ENCODE assay signal across 23 cellular contexts in genomic region chr1:216014046-216014445, GRCh38.
A peak's percentile ranks its signal among the peaks of the same experiment; 100 is the strongest.
DNase-seq lines count a peak whose midpoint lies in the region; ATAC-seq and TF ChIP-seq lines count a peak whose summit lies in the region.
"Had no signal": no experiment of that assay in that cellular context is flagged by ENCODE, and none has a peak within 500 bp of the region (broad histone marks: within the 10 kb centered on the region; RNA-seq: fewer than 3 reads in every experiment).

No MANE protein-coding gene starts in this region.

- H2AK5ac ChIP-seq in IMR-90 (ENCODE audit: low read depth, low read length) = no peak overlapping the region

- H3K36me3 ChIP-seq in IMR-90 (ENCODE audit: control insufficient read depth, insufficient read depth, low read length) = no peaks in the 10 kb centered on the region
- H3K36me3 ChIP-seq in iPS-20b (ENCODE audit: insufficient read depth, low read depth, low read length) = no peaks in the 10 kb centered on the region
- H3K36me3 ChIP-seq: BLaER1 treated with 17β-estradiol and CSF1 and Interleukin-3, amounts not matched to agents 10 nM and 100 nM; MG63 had no signal

- no TSS peak for BruUV-seq in IMR-90 (replicated peaks; lab: Mats Ljungman, UMichigan)

- DNase-seq in GM03348 (ENCODE audit: low spot score) (peak; percentile 53), IMR-90 (peak; percentile 22), T-helper 9 cell (no peak)
- no peak for DNase-seq in stimulated activated naive CD8-positive, alpha-beta T cell treated with anti-CD3 and anti-CD28 coated beads, Interleukin-15, amount 100 ng/mL, for 72 hours
- DNase-seq in activated naive CD4-positive, alpha-beta T cell (lab: John Stamatoyannopoulos, UW) = no peak
- DNase-seq: Caco-2; CD4-positive, alpha-beta memory T cell; GDM1; HCEC 1CT; MG63; NCI-H1048; NCI-H146; NCI-H2029; NCI-H2227 treated with DMSO at 0.1 percent for 48 hours; NCI-H510A treated with DMSO at 0.1 percent for 48 hours; NCI-H748 treated with DMSO at 0.1 percent for 48 hours; PC-9; RPMI8226; SHP77 had no signal

- H3K4me3 ChIP-seq in IMR-90 (ENCODE audit: insufficient read depth, low read depth, low read length) = no peak overlapping the region
- peak overlapping the region; percentile 3; the same call in 1 of the 2 replicates for H3K4me3 ChIP-seq in iPS-20b (ENCODE audit: low read length)
- H3K4me3 ChIP-seq: BLaER1 treated with 17β-estradiol and CSF1 and Interleukin-3, amounts not matched to agents 10 nM and 100 nM; MG63; PC-9 had no signal

- H3K4me1 ChIP-seq in IMR-90 (ENCODE audit: control insufficient read depth, insufficient read depth, low read length) = peaks cover 2% of the 10 kb centered on the region; the same call in 1 of the 2 replicates
- peaks cover 11% of the 10 kb centered on the region; the same call in 1 of the 2 replicates for H3K4me1 ChIP-seq in iPS-20b (ENCODE audit: insufficient read depth, low read length)
- H3K4me1 ChIP-seq: BLaER1 treated with 17β-estradiol and CSF1 and Interleukin-3, amounts not matched to agents 10 nM and 100 nM; Caco-2 had no signal

- H3K27ac ChIP-seq in IMR-90 (ENCODE audit: insufficient read depth, low read length) (no peak overlapping the region), iPS-20b (ENCODE audit: low read length) (no peak overlapping the region)
- H3K27ac ChIP-seq: BLaER1 treated with 17β-estradiol and CSF1 and Interleukin-3, amounts not matched to agents 10 nM and 100 nM; PC-9 had no signal

- H2BK5ac ChIP-seq in IMR-90 (ENCODE audit: low read depth, low read length, poor library complexity, severe bottlenecking) = no peak overlapping the region

- H2BK120ac ChIP-seq in IMR-90 (ENCODE audit: low read depth, low read length) = no peak overlapping the region

- intact Hi-C loops in IMR-90 (cut with micrococcal nuclease) = no loop called here

- 8 to 100% methylated on average over 1 of the region's 2 CpGs for WGBS in IMR-90 (ENCODE audit: extremely low coverage in 2 of 2, insufficient read length in 1 of 2), 2 experiments

- dilution Hi-C loops in IMR-90 (cut with HindIII; ENCODE audit: low sequenced_read_pairs, unreplicated experiment) = no loop called here

- H3K4ac ChIP-seq in IMR-90 (ENCODE audit: low read depth, low read length) = no peak overlapping the region

- H3K79me1 ChIP-seq in IMR-90 (ENCODE audit: low read depth in 1 of 2, low read length in 2 of 2) = no peaks in the 10 kb centered on the region

- no peak overlapping the region for H3K4me2 ChIP-seq in IMR-90 (ENCODE audit: low read depth, low read length)
- H3K4me2 ChIP-seq: BLaER1 treated with 17β-estradiol and CSF1 and Interleukin-3, amounts not matched to agents 10 nM and 100 nM; PC-9 had no signal

- H3K9me3 ChIP-seq in IMR-90 (ENCODE audit: control insufficient read depth, insufficient read depth, low read length) (no peaks in the 10 kb centered on the region), iPS-20b (ENCODE audit: insufficient read depth, low read depth, low read length) (no peaks in the 10 kb centered on the region)
- H3K9me3 ChIP-seq: BLaER1 treated with 17β-estradiol and CSF1 and Interleukin-3, amounts not matched to agents 10 nM and 100 nM; Caco-2; MG63 had no signal

- no peak overlapping the region for H3K9ac ChIP-seq in IMR-90 (ENCODE audit: low read depth, low read length)
- no peak overlapping the region for H3K9ac ChIP-seq in iPS-20b (ENCODE audit: low read depth, low read length)
- H3K9ac ChIP-seq: BLaER1 treated with 17β-estradiol and CSF1 and Interleukin-3, amounts not matched to agents 10 nM and 100 nM had no signal

- POLR2A ChIA-PET in IMR-90 (lab: Charles Lee; ENCODE audit: unreplicated experiment) = no interaction called here

- no peaks in the 10 kb centered on the region for H3K27me3 Mint-ChIP-seq in stimulated activated naive CD8-positive, alpha-beta T cell treated with anti-CD3 and anti-CD28 coated beads, Interleukin-15, amount 100 ng/mL, for 72 hours
- H3K27me3 Mint-ChIP-seq: CD4-positive, alpha-beta memory T cell had no signal

- H2AK9ac ChIP-seq in IMR-90 (replicated peaks; ENCODE audit: low read depth, low read length, poor library complexity) = no peak overlapping the region

- no peak overlapping the region for H4K8ac ChIP-seq in IMR-90 (ENCODE audit: low read depth in 2 of 2, low read length in 2 of 2)

- H3K9me3 Mint-ChIP-seq in stimulated activated naive CD8-positive, alpha-beta T cell treated with anti-CD3 and anti-CD28 coated beads, Interleukin-15, amount 100 ng/mL, for 72 hours = peaks cover 19% of the 10 kb centered on the region in 2 donors

- no peak overlapping the region for H3K18ac ChIP-seq in IMR-90 (ENCODE audit: low read depth, low read length)

- H3K4me3 Mint-ChIP-seq in stimulated activated naive CD8-positive, alpha-beta T cell treated with anti-CD3 and anti-CD28 coated beads, Interleukin-15, amount 100 ng/mL, for 72 hours = no peak overlapping the region
- H3K4me3 Mint-ChIP-seq: CD4-positive, alpha-beta memory T cell; T-helper 1 cell treated with Interleukin-12 subunit alpha and Interleukin-12 subunit beta and Interleukin-4 antibody, amounts not matched to agents 30 μg/mL and 1 μg/mL, for 36 hours had no signal

- 0 out of 2 replicates have a peak, but pooled peaks cover 2% of the 10 kb centered on the region for H3K9me1 ChIP-seq in IMR-90 (ENCODE audit: insufficient read depth, low read length)

- H3K23ac ChIP-seq in IMR-90 (ENCODE audit: low read depth, low read length) = no peak overlapping the region

- no peak overlapping the region for H4K91ac ChIP-seq in IMR-90 (ENCODE audit: insufficient read depth, low read depth, low read length)

- TF ChIP-seq POLR2A in IMR-90 (IDR thresholded peaks at IDR 0.05; ENCODE audit: low read depth, low read length) = no peak

- CTCF ChIA-PET in IMR-90 (lab: Yijun Ruan, JAX) = no interaction called here

- no peaks in the 10 kb centered on the region for H3K4me1 Mint-ChIP-seq in stimulated activated naive CD8-positive, alpha-beta T cell treated with anti-CD3 and anti-CD28 coated beads, Interleukin-15, amount 100 ng/mL, for 72 hours
- H3K4me1 Mint-ChIP-seq: CD4-positive, alpha-beta memory T cell had no signal

- no peak for TF ChIP-seq RAD21 in IMR-90 (IDR thresholded peaks at IDR 0.05; ENCODE audit: low read length)

- H3K27ac Mint-ChIP-seq in stimulated activated naive CD8-positive, alpha-beta T cell treated with anti-CD3 and anti-CD28 coated beads, Interleukin-15, amount 100 ng/mL, for 72 hours = no peak overlapping the region
- H3K27ac Mint-ChIP-seq: CD4-positive, alpha-beta memory T cell; T-helper 1 cell treated with Interleukin-12 subunit alpha and Interleukin-12 subunit beta and Interleukin-4 antibody, amounts not matched to agents 30 μg/mL and 1 μg/mL, for 36 hours had no signal

- no peak overlapping the region for H3K14ac ChIP-seq in IMR-90 (replicated peaks; ENCODE audit: low read depth, low read length)

- no peak for TF ChIP-seq CTCF in IMR-90 (conservative IDR thresholded peaks at IDR 0.05; ENCODE audit: low read depth, low read length)

- no peaks in the 10 kb centered on the region for H3K27me3 ChIP-seq in IMR-90 (ENCODE audit: control insufficient read depth, insufficient read depth, low read length)
- H3K27me3 ChIP-seq in iPS-20b (ENCODE audit: insufficient read depth, low read length) = no peaks in the 10 kb centered on the region
- H3K27me3 ChIP-seq: BLaER1 treated with 17β-estradiol and CSF1 and Interleukin-3, amounts not matched to agents 10 nM and 100 nM; MG63 had no signal

- no peak overlapping the region for H2BK20ac ChIP-seq in IMR-90 (ENCODE audit: low read depth, low read length)

- no peak overlapping the region for H2AFZ ChIP-seq in IMR-90 (replicated peaks; ENCODE audit: low read length, poor library complexity)
- H2AFZ ChIP-seq: PC-9 had no signal

- no peak overlapping the region for H3K56ac ChIP-seq in IMR-90 (ENCODE audit: extremely low read depth, insufficient read depth, low read length)

- in situ Hi-C loops in IMR-90 (cut with MboI; ENCODE audit: low sequenced_read_pairs) = no loop called here

- H4K20me1 ChIP-seq in IMR-90 (ENCODE audit: insufficient read depth, low read length) = no peaks in the 10 kb centered on the region
- H4K20me1 ChIP-seq: BLaER1 treated with 17β-estradiol and CSF1 and Interleukin-3, amounts not matched to agents 10 nM and 100 nM had no signal

- no peak overlapping the region for H4K5ac ChIP-seq in IMR-90 (ENCODE audit: low read depth, low read length)

- peak; percentile 49; the same call in 1 of the 2 replicates for ATAC-seq in IMR-90 (ENCODE audit: low read depth)
- no peak for ATAC-seq in GM19463 (IDR thresholded peaks at IDR 0.05; ENCODE audit: unreplicated experiment)
- ATAC-seq in stimulated activated naive CD8-positive, alpha-beta T cell treated with anti-CD3 and anti-CD28 coated beads, Interleukin-15, amount 100 ng/mL, for 72 hours = no peak

- H2BK15ac ChIP-seq in IMR-90 (ENCODE audit: low read depth, low read length) = no peak overlapping the region

TF ChIP-seq in IMR-90, 13 proteins besides CTCF, POLR2A, EP300 and RAD21 (continues in another document):
- TF ChIP-seq BHLHE40 (IDR thresholded peaks at IDR 0.05; ENCODE audit: low read depth, low read length) (no peak), RCOR1 (IDR thresholded peaks at IDR 0.05; ENCODE audit: insufficient replicate concordance, low read length) (no peak), USF2 (IDR thresholded peaks at IDR 0.05; ENCODE audit: low read depth, low read length) (no peak), CHD1 (IDR thresholded peaks at IDR 0.05; ENCODE audit: low read depth, low read length) (no peak), RFX5 (IDR thresholded peaks at IDR 0.05; ENCODE audit: low read depth, low read length) (no peak), FOS (IDR thresholded peaks at IDR 0.05; ENCODE audit: low read depth, low read length) (no peak), ELK1 (IDR thresholded peaks at IDR 0.05; ENCODE audit: borderline replicate concordance, low read depth, low read length) (no peak), MXI1 (IDR thresholded peaks at IDR 0.05; ENCODE audit: borderline replicate concordance, low read depth, low read length) (no peak), MAZ (IDR thresholded peaks at IDR 0.05; ENCODE audit: borderline replicate concordance, low read depth, low read length) (no peak)

Comparison
In these comparisons a context has a peak if more than half of its experiments do, and no peak if none do; other contexts are left out.
1. DNase-seq: peak in GM03348 (single experiment) and IMR-90 (single experiment); none in T-helper 9 cell (single experiment), stimulated activated naive CD8-positive, alpha-beta T cell treated with anti-CD3 and anti-CD28 coated beads, Interleukin-15, amount 100 ng/mL, for 72 hours (0 of 2) and activated naive CD4-positive, alpha-beta T cell (0 of 4).